8 cellular contexts compared by ENCODE assay signal in genomic region chrX:134806707-134807038, GRCh38. TPM values are rescaled to one million over a fixed set of nuclear protein-coding genes. Genes with fewer than 3 reads are reported as not detected.
A peak's percentile ranks its signal among the peaks of the same experiment; 100 is the strongest.
DNase-seq lines count a peak whose midpoint lies in the region; ATAC-seq and TF ChIP-seq lines count a peak whose summit lies in the region.

No MANE protein-coding gene starts in this region.

- DNase-seq in heart right ventricle (no peak), Right ventricle myocardium inferior (ENCODE audit: missing footprints) (no peak), MCF 10A (ENCODE audit: unreplicated experiment) (no peak), UCSD-AML1 (lab: John Stamatoyannopoulos, UW; ENCODE audit: unreplicated experiment) (no peak), KG1 (lab: John Stamatoyannopoulos, UW) (no peak), AG08395 (ENCODE audit: low spot score) (no peak)
- no peak for DNase-seq in stimulated activated CD8-positive, alpha-beta memory T cell treated with anti-CD3 and anti-CD28 coated beads, Interleukin-4, amount 100 ng/mL, for 48 hours

- H3K36me3 ChIP-seq in heart right ventricle = no peaks in the 10 kb centered on the region

- no peaks in the 10 kb centered on the region for H3K9me3 ChIP-seq in heart right ventricle
- H3K9me3 ChIP-seq in mononuclear cell (ENCODE audit: low read depth, low read length) = no peaks in the 10 kb centered on the region

- WGBS in heart right ventricle, 2 donors = 0 to 3% methylated on average over 2 of the region's 2 CpGs

- CTCF ChIA-PET in MCF 10A (lab: Yijun Ruan, JAX) = interaction anchor here (0.6 to 0.7 kb wide), 3 partner anchors 120 to 1872 kb away, joined by 3 to 5 read pairs (median 3); no protein-coding TSS in a partner anchor

- peak overlapping the region; percentile 61 to 93 (median 90) for H3K27ac ChIP-seq in heart right ventricle

- peak overlapping the region; percentile 89 for H3K4me3 Mint-ChIP-seq in MCF 10A (ENCODE audit: unreplicated experiment)

- H3K27ac Mint-ChIP-seq in MCF 10A (ENCODE audit: low read depth, unreplicated experiment) = peak overlapping the region; percentile 87

- H3K27me3 ChIP-seq in heart right ventricle (no peaks in the 10 kb centered on the region), mononuclear cell (ENCODE audit: insufficient read depth, low read length) (no peaks in the 10 kb centered on the region)

- H3K27me3 Mint-ChIP-seq in MCF 10A (ENCODE audit: insufficient read depth, unreplicated experiment) = peaks cover 49% of the 10 kb centered on the region

- POLR2A ChIA-PET in MCF 10A (lab: Yijun Ruan, JAX) = interaction anchor here (0.6 to 0.7 kb wide), 3 partner anchors 215 to 1548 kb away, joined by 3 to 4 read pairs (median 3); no protein-coding TSS in a partner anchor

- no peaks in the 10 kb centered on the region for H3K9me3 Mint-ChIP-seq in MCF 10A (ENCODE audit: unreplicated experiment)

- intact Hi-C loops in heart right ventricle (cut with DNase I) (loop anchor here in 3 of 10 donors (10.0 kb wide), 1 partner anchor 98 kb away; no protein-coding TSS in a partner anchor), Right ventricle myocardium inferior (cut with DNase I) (loop anchor here (10.0 kb wide), 1 partner anchor 188 kb away; the partner anchor contains the start of gene SMIM10), MCF 10A (cut with micrococcal nuclease) (no loop called here)

- no peaks in the 10 kb centered on the region for H3K36me3 Mint-ChIP-seq in MCF 10A (ENCODE audit: insufficient read depth, unreplicated experiment)

- ATAC-seq in heart right ventricle (peak in 1 of 8 donors; percentile 22), Right ventricle myocardium inferior (no peak)

- H3K4me3 ChIP-seq in heart right ventricle = peak overlapping the region in 9 of 10 donors; percentile 47 to 76 (median 69)
- H3K4me3 ChIP-seq in mononuclear cell (ENCODE audit: low read length) = peak overlapping the region; percentile 92

- BruUV-seq in MCF 10A (replicated peaks; lab: Mats Ljungman, UMichigan) = no TSS peak

- TF ChIP-seq CTCF in heart right ventricle (IDR thresholded peaks at IDR 0.05) (no peak), MCF 10A (IDR thresholded peaks at IDR 0.05; ENCODE audit: unreplicated experiment) (no peak)

- H3K4me1 ChIP-seq in heart right ventricle = peaks cover 0 to 5% (median 0%) of the 10 kb centered on the region in 9 donors
- H3K4me1 ChIP-seq in mononuclear cell (ENCODE audit: insufficient read depth, low read length) = peaks cover 6% of the 10 kb centered on the region

- no peaks in the 10 kb centered on the region for H3K4me1 Mint-ChIP-seq in MCF 10A (ENCODE audit: insufficient read depth, unreplicated experiment)

RNA-seq across cellular contexts. Expression of gene PABIR2, which starts 9.7 kb away (rescaled TPM):
- 10 to 100 TPM; 10.7 to 18.7 (median 14.1) TPM for total RNA-seq in heart right ventricle
- 10 to 100 TPM; 11.6 to 23.3 TPM for polyA plus RNA-seq in heart right ventricle
- 9.5 TPM for total RNA-seq in Right ventricle myocardium inferior
- 16.2 and 18.1 TPM in 2 replicates for total RNA-seq in MCF 10A (2022)
- total RNA-seq in mononuclear cell = 16.5 TPM
